In genomic region chr15:87919064-87919463, GRCh38 we compare ENCODE assay signal across 29 cellular contexts.
"Had no signal": no experiment of that assay in that cellular context is flagged by ENCODE, and none has a peak within 500 bp of the region (broad histone marks: within the 10 kb centered on the region; RNA-seq: fewer than 3 reads in every experiment).

No MANE protein-coding gene starts in this region.

- H3K27me3 ChIP-seq: pancreas, spleen, suprapubic skin, testis, tibial artery, transverse colon, upper lobe of right lung, uterus had no signal

- H3K27ac ChIP-seq: neutrophil, pancreas, prostate gland, skin epidermis, spleen, suprapubic skin, testis, tibial artery, transverse colon, upper lobe of right lung, uterus had no signal

- ATAC-seq: naive thymus-derived CD8-positive, alpha-beta T cell; natural killer cell treated with Interleukin-12 subunit alpha and Interleukin-12 subunit beta and Interleukin-15 and Interleukin-18, amount 100 ng/mL, for 72 hours; pancreas; right cardiac atrium; sciatic nerve; stimulated activated memory B cell treated with anti-CD40 and anti-IgM and Interleukin-4, amounts not matched to agents 10 μg/mL and 1 μg/mL and 100 μg/mL, for 72 hours; stimulated activated naive CD8-positive, alpha-beta T cell treated with anti-CD3 and anti-CD28 coated beads, Interleukin-15, amount 100 ng/mL, for 72 hours; stimulated activated naive CD8-positive, alpha-beta T cell treated with anti-CD3 and anti-CD28 coated beads, Interleukin-15, Interleukin-2, amounts not matched to agents 100 U/mL and 50 U/mL, for 24 hours; upper lobe of right lung had no signal

- H3K36me3 ChIP-seq: neutrophil, pancreas, prostate gland, spleen, suprapubic skin, tibial artery, transverse colon, upper lobe of right lung, uterus had no signal

- H3K9me3 ChIP-seq: neutrophil, pancreas, prostate gland, spleen, suprapubic skin, testis, tibial artery, transverse colon, upper lobe of right lung, uterus had no signal

- FAIRE-seq: pancreas had no signal

- H3K4me2 ChIP-seq: smooth muscle cell had no signal

- H3K4me1 ChIP-seq: pancreas, prostate gland, suprapubic skin, testis, transverse colon, upper lobe of right lung, uterus had no signal

- DNase-seq: naive thymus-derived CD8-positive, alpha-beta T cell; nephron progenitor cell; nucleus accumbens; pancreas; retina; right cardiac atrium; spleen; stimulated activated CD4-positive, alpha-beta T cell treated with anti-CD3 and anti-CD28 coated beads, Interleukin-12 subunit alpha, Interleukin-12 subunit beta, amount 100 ng/mL, for 4 hours; stimulated activated CD4-positive, alpha-beta T cell treated with anti-CD3 and anti-CD28 coated beads, Interleukin-1b, Interleukin-23, amount 100 ng/mL, for 48 hours; stimulated activated CD4-positive, alpha-beta T cell treated with anti-CD3 and anti-CD28 coated beads, Interleukin-4, amount 100 ng/mL, for 1 hour; stimulated activated CD4-positive, alpha-beta T cell treated with anti-CD3 and anti-CD28 coated beads, Interleukin-4, amount 100 ng/mL, for 4 hours; stimulated activated CD8-positive, alpha-beta memory T cell treated with anti-CD3 and anti-CD28 coated beads, Interleukin-4, amount 100 ng/mL, for 48 hours; stimulated activated naive CD4-positive, alpha-beta T cell; stimulated activated naive CD8-positive, alpha-beta T cell treated with anti-CD3 and anti-CD28 coated beads, Interleukin-15, amount 100 ng/mL, for 72 hours; stimulated activated naive CD8-positive, alpha-beta T cell treated with anti-CD3 and anti-CD28 coated beads, Interleukin-15, Interleukin-2, amounts not matched to agents 100 U/mL and 50 U/mL, for 24 hours; substantia nigra; testis; tibial artery; transverse colon; upper lobe of right lung; uterus had no signal

- H3K4me3 ChIP-seq: pancreas, prostate gland, skin epidermis, smooth muscle cell, spleen, suprapubic skin, testis, tibial artery, transverse colon, upper lobe of right lung, uterus had no signal
